Comparison of ENCODE assay signal across 9 cellular contexts in the genomic region with DNA sequence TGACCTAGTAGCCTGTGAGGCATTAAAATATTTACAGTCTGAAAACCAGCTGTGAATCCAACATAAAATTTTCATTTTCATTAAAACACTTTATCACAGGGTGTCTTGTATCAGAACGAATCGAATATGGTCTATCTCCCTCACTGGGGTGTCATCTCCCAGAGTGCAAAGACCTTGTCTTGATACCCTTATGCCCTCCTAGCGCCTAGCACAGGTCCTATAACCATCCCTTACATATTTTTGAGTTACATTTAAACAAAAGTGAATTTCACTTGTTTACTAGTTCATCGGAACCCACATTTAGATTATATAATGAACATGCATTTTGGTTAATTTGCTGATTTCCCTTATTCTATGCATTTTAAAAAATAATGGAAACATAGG. TPM values are rescaled to one million over a fixed set of nuclear protein-coding genes. Genes with fewer than 3 reads are reported as not detected.
DNase-seq lines count a peak whose midpoint lies in the region; ATAC-seq and TF ChIP-seq lines count a peak whose summit lies in the region.
"Had no signal": no experiment of that assay in that cellular context is flagged by ENCODE, and none has a peak within 500 bp of the region (broad histone marks: within the 10 kb centered on the region; RNA-seq: fewer than 3 reads in every experiment).

No MANE protein-coding gene starts in this region.

- no peaks in the 10 kb centered on the region for H3K79me2 ChIP-seq in GM23338 (replicated peaks; ENCODE audit: insufficient read depth)

- H3K4me3 ChIP-seq in GM23338 (no peak overlapping the region), HAP-1 (no peak overlapping the region)
- peak overlapping the region; percentile 65 for H3K4me3 ChIP-seq in naive thymus-derived CD4-positive, alpha-beta T cell (ENCODE audit: low read length)

- no peak overlapping the region for H3K4me2 ChIP-seq in GM23338

- H3K4me3 Mint-ChIP-seq in GM23338 = no peak overlapping the region
- H3K4me3 Mint-ChIP-seq in activated T-helper 2 cell treated with anti-CD3 and anti-CD28 coated beads, Interferon-gamma antibody, Interleukin-2, Interleukin-4, amounts not matched to agents 10 μg/mL and 5 μg/mL and 100 μg/mL, durations not matched to agents 14 hours and 24 hours and 36 hours (ENCODE audit: low read depth) = peak overlapping the region; percentile 85
- peak overlapping the region; percentile 79 to 91 (median 87) for H3K4me3 Mint-ChIP-seq in naive thymus-derived CD4-positive, alpha-beta T cell

- peak; percentile 20 for ATAC-seq in GM18858 (IDR thresholded peaks at IDR 0.05; ENCODE audit: unreplicated experiment)
- peak; percentile 42; the same call in 2 of the 3 replicates for ATAC-seq in GM23338
- ATAC-seq in naive thymus-derived CD4-positive, alpha-beta T cell = no peak

- no peak overlapping the region for H3K27ac ChIP-seq in GM23338 (ENCODE audit: low read depth)
- no peak overlapping the region for H3K27ac ChIP-seq in naive thymus-derived CD4-positive, alpha-beta T cell (ENCODE audit: low read depth, low read length)

- H3K27ac Mint-ChIP-seq in GM23338 = no peak overlapping the region
- no peak overlapping the region for H3K27ac Mint-ChIP-seq in activated T-helper 2 cell treated with anti-CD3 and anti-CD28 coated beads, Interferon-gamma antibody, Interleukin-2, Interleukin-4, amounts not matched to agents 10 μg/mL and 5 μg/mL and 100 μg/mL, durations not matched to agents 14 hours and 24 hours and 36 hours
- H3K27ac Mint-ChIP-seq in naive thymus-derived CD4-positive, alpha-beta T cell = peak overlapping the region in 6 of 9 donors; percentile 11 to 86 (median 78)

- H3K27me3 ChIP-seq in GM23338 (ENCODE audit: insufficient read depth) = no peaks in the 10 kb centered on the region
- no peaks in the 10 kb centered on the region for H3K27me3 ChIP-seq in naive thymus-derived CD4-positive, alpha-beta T cell (ENCODE audit: control insufficient read depth in 2 of 2, insufficient read depth in 2 of 2, low read length in 2 of 2)
- H3K27me3 ChIP-seq in HAP-1 (ENCODE audit: low read depth) = no peaks in the 10 kb centered on the region

- CTCF ChIA-PET in naive thymus-derived CD4-positive, alpha-beta T cell (lab: Charles Lee) = interaction anchor here (0.9 to 1.5 kb wide), 2 partner anchors 15 to 1228 kb away, joined by 3 read pairs; no protein-coding TSS in a partner anchor

- no peaks in the 10 kb centered on the region for H3K9me3 Mint-ChIP-seq in GM23338
- no peaks in the 10 kb centered on the region for H3K9me3 Mint-ChIP-seq in activated T-helper 2 cell treated with anti-CD3 and anti-CD28 coated beads, Interferon-gamma antibody, Interleukin-2, Interleukin-4, amounts not matched to agents 10 μg/mL and 5 μg/mL and 100 μg/mL, durations not matched to agents 14 hours and 24 hours and 36 hours
- H3K9me3 Mint-ChIP-seq in naive thymus-derived CD4-positive, alpha-beta T cell = no peaks in the 10 kb centered on the region

- no peak overlapping the region for H2AFZ ChIP-seq in GM23338

- no peaks in the 10 kb centered on the region for H3K9me2 ChIP-seq in GM23338 (ENCODE audit: insufficient read depth)

- TF ChIP-seq CTCF in GM23338 (conservative IDR thresholded peaks at IDR 0.05; ENCODE audit: low read depth in 2 of 2) = no peak

- H3K27me3 Mint-ChIP-seq in GM23338 (ENCODE audit: insufficient read depth, low read depth, poor library complexity) = no peaks in the 10 kb centered on the region
- no peaks in the 10 kb centered on the region for H3K27me3 Mint-ChIP-seq in activated T-helper 2 cell treated with anti-CD3 and anti-CD28 coated beads, Interferon-gamma antibody, Interleukin-2, Interleukin-4, amounts not matched to agents 10 μg/mL and 5 μg/mL and 100 μg/mL, durations not matched to agents 14 hours and 24 hours and 36 hours (ENCODE audit: low read depth)
- no peaks in the 10 kb centered on the region for H3K27me3 Mint-ChIP-seq in naive thymus-derived CD4-positive, alpha-beta T cell

- H3K36me3 ChIP-seq in GM23338 (ENCODE audit: insufficient read depth) = no peaks in the 10 kb centered on the region
- no peaks in the 10 kb centered on the region for H3K36me3 ChIP-seq in naive thymus-derived CD4-positive, alpha-beta T cell (ENCODE audit: control insufficient read depth in 2 of 3, insufficient read depth in 3 of 3, low read length in 3 of 3)
- no peaks in the 10 kb centered on the region for H3K36me3 ChIP-seq in HAP-1 (replicated peaks)

- H3K4me1 Mint-ChIP-seq in GM23338 = no peaks in the 10 kb centered on the region; the same call in 2 of the 3 replicates
- H3K4me1 Mint-ChIP-seq in activated T-helper 2 cell treated with anti-CD3 and anti-CD28 coated beads, Interferon-gamma antibody, Interleukin-2, Interleukin-4, amounts not matched to agents 10 μg/mL and 5 μg/mL and 100 μg/mL, durations not matched to agents 14 hours and 24 hours and 36 hours (ENCODE audit: low read depth) = peaks cover 14% of the 10 kb centered on the region
- H3K4me1 Mint-ChIP-seq in naive thymus-derived CD4-positive, alpha-beta T cell = peaks cover 12 to 32% (median 27%) of the 10 kb centered on the region in 7 donors

- H3K4me1 ChIP-seq in GM23338 (ENCODE audit: insufficient read depth) (no peaks in the 10 kb centered on the region), HAP-1 (no peaks in the 10 kb centered on the region; the same call in 1 of the 2 replicates)
- peaks cover 0 to 1% of the 10 kb centered on the region in 2 donors for H3K4me1 ChIP-seq in naive thymus-derived CD4-positive, alpha-beta T cell (ENCODE audit: control insufficient read depth in 2 of 2, insufficient read depth in 2 of 2, low read length in 2 of 2)

- in situ Hi-C loops in HAP-1 (cut with MboI; ENCODE audit: low sequenced_read_pairs) (no loop called here), ACHN (cut with HindIII; ENCODE audit: low pct_ligation_motif_present, low pct_unique_long_range_greater_than_20kb, low sequenced_read_pairs) (no loop called here)

- no peaks in the 10 kb centered on the region for H3F3A ChIP-seq in GM23338 (replicated peaks; ENCODE audit: low read depth)

- no peaks in the 10 kb centered on the region for H3K9me3 ChIP-seq in naive thymus-derived CD4-positive, alpha-beta T cell (ENCODE audit: control insufficient read depth in 2 of 3, low read length in 3 of 3)
- H3K9me3 ChIP-seq in HAP-1 = no peaks in the 10 kb centered on the region

- intact Hi-C loops in activated T-helper 2 cell treated with anti-CD3 and anti-CD28 coated beads, Interferon-gamma antibody, Interleukin-2, Interleukin-4, amounts not matched to agents 10 μg/mL and 5 μg/mL and 100 μg/mL, durations not matched to agents 14 hours and 24 hours and 36 hours (cut with micrococcal nuclease) = no loop called here
- intact Hi-C loops in naive thymus-derived CD4-positive, alpha-beta T cell (cut with micrococcal nuclease) = loop anchor here in 1 of 2 donors (1.0 to 5.0 kb wide), 2 partner anchors 314 to 1228 kb away; a partner anchor contains a TSS

- H3K36me3 Mint-ChIP-seq in GM23338 (ENCODE audit: low read depth) = no peaks in the 10 kb centered on the region
- no peaks in the 10 kb centered on the region for H3K36me3 Mint-ChIP-seq in activated T-helper 2 cell treated with anti-CD3 and anti-CD28 coated beads, Interferon-gamma antibody, Interleukin-2, Interleukin-4, amounts not matched to agents 10 μg/mL and 5 μg/mL and 100 μg/mL, durations not matched to agents 14 hours and 24 hours and 36 hours (ENCODE audit: low read depth)
- H3K36me3 Mint-ChIP-seq in naive thymus-derived CD4-positive, alpha-beta T cell = no peaks in the 10 kb centered on the region

- DNase-seq in GM23338 (ENCODE audit: low spot score) = no peak
- no peak for DNase-seq in activated T-helper 2 cell treated with anti-CD3 and anti-CD28 coated beads, Interferon-gamma antibody, Interleukin-2, Interleukin-4, amounts not matched to agents 10 μg/mL and 5 μg/mL and 100 μg/mL, durations not matched to agents 14 hours and 24 hours and 36 hours (ENCODE audit: low spot score)
- DNase-seq in naive thymus-derived CD4-positive, alpha-beta T cell = peak in 2 of 9 donors; percentile 3 to 7
- no peak for DNase-seq in amniotic stem cell (lab: John Stamatoyannopoulos, UW)
- DNase-seq in MV-4-11 (lab: John Stamatoyannopoulos, UW) = no peak
- DNase-seq in HAP-1 (ENCODE audit: low spot score in 2 of 2) = no peak
- DNase-seq in ACHN = no peak

- POLR2A ChIA-PET in naive thymus-derived CD4-positive, alpha-beta T cell (lab: Charles Lee) = no interaction called here

- H4K20me1 ChIP-seq in GM23338 (replicated peaks; ENCODE audit: insufficient read depth) = no peaks in the 10 kb centered on the region

RNA-seq across cellular contexts. Expression of a gene that starts 14.0 kb away (rescaled TPM):
- not detected in 2 replicates for total RNA-seq in GM23338 (2014; rRNA removed; shearing (Covaris generic))
- polyA plus RNA-seq in GM23338 (2016; fragmentation: Nextera tagmentation; extraction: Ambion mirVana) = not detected in 2 replicates
- not detected in 2 replicates for total RNA-seq in activated T-helper 2 cell treated with anti-CD3 and anti-CD28 coated beads, Interferon-gamma antibody, Interleukin-2, Interleukin-4, amounts not matched to agents 10 μg/mL and 5 μg/mL and 100 μg/mL, durations not matched to agents 14 hours and 24 hours and 36 hours
- not detected for total RNA-seq in naive thymus-derived CD4-positive, alpha-beta T cell
- under 1 TPM in 1 of 2 donors, not detected in 1; 0.07 TPM for polyA plus RNA-seq in naive thymus-derived CD4-positive, alpha-beta T cell
- total RNA-seq: mononuclear cell had no signal

Comparison
In these comparisons a context has a peak if more than half of its experiments do, and no peak if none do; other contexts are left out.
1. H3K27ac Mint-ChIP-seq: peak in naive thymus-derived CD4-positive, alpha-beta T cell (6 of 9); none in GM23338 (single experiment) and activated T-helper 2 cell treated with anti-CD3 and anti-CD28 coated beads, Interferon-gamma antibody, Interleukin-2, Interleukin-4, amounts not matched to agents 10 μg/mL and 5 μg/mL and 100 μg/mL, durations not matched to agents 14 hours and 24 hours and 36 hours (single experiment).